ENCODE assay signal across 25 cellular contexts in the genomic region with DNA sequence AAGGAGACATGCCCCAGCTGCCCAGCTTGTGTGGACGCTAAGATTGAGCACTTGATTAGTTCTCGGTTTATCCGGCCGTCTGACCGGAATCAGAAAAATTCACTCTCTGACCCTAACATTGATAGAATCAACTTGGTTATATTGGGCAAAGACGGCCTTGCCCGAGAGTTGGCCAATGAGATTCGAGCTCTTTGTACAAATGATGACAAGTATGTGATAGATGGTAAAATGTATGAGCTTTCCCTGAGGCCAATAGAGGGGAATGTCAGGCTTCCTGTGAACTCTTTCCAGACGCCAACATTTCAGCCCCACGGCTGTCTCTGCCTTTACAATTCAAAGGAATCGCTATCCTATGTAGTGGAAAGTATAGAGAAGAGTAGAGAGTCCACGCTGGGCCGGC.
"Had no signal": no experiment of that assay in that cellular context is flagged by ENCODE, and none has a peak within 500 bp of the region (broad histone marks: within the 10 kb centered on the region; RNA-seq: fewer than 3 reads in every experiment).

No MANE protein-coding gene starts in this region.

- ATAC-seq: activated CD8-positive, alpha-beta T cell treated with anti-CD3 and anti-CD28 coated beads for 36 hours; activated naive CD4-positive, alpha-beta T cell treated with anti-CD3 and anti-CD28 coated beads, Interleukin-2, amount 50 U/mL, for 72 hours; activated naive CD8-positive, alpha-beta T cell treated with anti-CD3 and anti-CD28 coated beads, Interleukin-2, amount 50 U/mL, for 24 hours; T-cell had no signal

- H3K27ac ChIP-seq: ascending aorta, VCaP had no signal

- H3K27ac Mint-ChIP-seq: activated CD8-positive, alpha-beta T cell treated with anti-CD3 and anti-CD28 coated beads for 36 hours; activated naive CD4-positive, alpha-beta T cell treated with anti-CD3 and anti-CD28 coated beads, Interleukin-2, amount 50 U/mL, for 72 hours; activated naive CD8-positive, alpha-beta T cell treated with anti-CD3 and anti-CD28 coated beads, Interleukin-2, amount 50 U/mL, for 24 hours; activated T-cell treated with anti-CD3 and anti-CD28 coated beads, Interleukin-2, amount 50 U/mL, for 24 hours; activated T-helper 1 cell treated with anti-CD3 and anti-CD28 coated beads, Interleukin-12 subunit alpha, Interleukin-12 subunit beta, Interleukin-2, Interleukin-4 antibody, amounts not matched to agents 30 ng/mL and 10 ng/mL and 1 ng/mL, durations not matched to agents 14 hours and 24 hours and 36 hours; T-cell had no signal

- H3K4me3 Mint-ChIP-seq: activated CD8-positive, alpha-beta T cell treated with anti-CD3 and anti-CD28 coated beads for 36 hours; activated naive CD8-positive, alpha-beta T cell treated with anti-CD3 and anti-CD28 coated beads, Interleukin-2, amount 50 U/mL, for 24 hours; activated T-cell treated with anti-CD3 and anti-CD28 coated beads, Interleukin-2, amount 50 U/mL, for 24 hours; activated T-helper 1 cell treated with anti-CD3 and anti-CD28 coated beads, Interleukin-12 subunit alpha, Interleukin-12 subunit beta, Interleukin-2, Interleukin-4 antibody, amounts not matched to agents 30 ng/mL and 10 ng/mL and 1 ng/mL, durations not matched to agents 14 hours and 24 hours and 36 hours; T-cell had no signal

- H3K27me3 Mint-ChIP-seq: activated CD8-positive, alpha-beta T cell treated with anti-CD3 and anti-CD28 coated beads for 36 hours; activated naive CD8-positive, alpha-beta T cell treated with anti-CD3 and anti-CD28 coated beads, Interleukin-2, amount 50 U/mL, for 24 hours; activated T-cell treated with anti-CD3 and anti-CD28 coated beads, Interleukin-2, amount 50 U/mL, for 24 hours; T-cell had no signal

- H3K9me3 ChIP-seq: ascending aorta had no signal

- DNase-seq: activated CD4-positive, alpha-beta T cell treated with anti-CD3 and anti-CD28 coated beads for 4 hours; activated CD8-positive, alpha-beta T cell treated with anti-CD3 and anti-CD28 coated beads for 36 hours; activated effector memory CD4-positive, alpha-beta T cell treated with Interleukin-2 at 50 U/mL for 16 hours; activated naive CD4-positive, alpha-beta T cell; activated naive CD8-positive, alpha-beta T cell treated with anti-CD3 and anti-CD28 coated beads, Interleukin-2, amount 50 U/mL, for 24 hours; activated T-cell treated with anti-CD3 and anti-CD28 coated beads, Interleukin-2, amount 50 U/mL, for 24 hours; amniotic stem cell; caudate nucleus; IMR-90; Kasumi-1; KBM-7; NCI-H1105 treated with DMSO at 0.1 percent for 48 hours; NCI-H1436 treated with DMSO at 0.1 percent for 48 hours; NCI-H187 treated with DMSO at 0.1 percent for 48 hours; NCI-H2081 treated with DMSO at 0.1 percent for 48 hours; NCI-H446; NCI-H524; SIG-M5; T-cell; T-helper 2 cell; T1000 had no signal

- H3K27me3 ChIP-seq: ascending aorta had no signal

- H3K9me3 Mint-ChIP-seq: activated CD8-positive, alpha-beta T cell treated with anti-CD3 and anti-CD28 coated beads for 36 hours; activated naive CD4-positive, alpha-beta T cell treated with anti-CD3 and anti-CD28 coated beads, Interleukin-2, amount 50 U/mL, for 72 hours; activated naive CD8-positive, alpha-beta T cell treated with anti-CD3 and anti-CD28 coated beads, Interleukin-2, amount 50 U/mL, for 24 hours; activated T-cell treated with anti-CD3 and anti-CD28 coated beads, Interleukin-2, amount 50 U/mL, for 24 hours; activated T-helper 1 cell treated with anti-CD3 and anti-CD28 coated beads, Interleukin-12 subunit alpha, Interleukin-12 subunit beta, Interleukin-2, Interleukin-4 antibody, amounts not matched to agents 30 ng/mL and 10 ng/mL and 1 ng/mL, durations not matched to agents 14 hours and 24 hours and 36 hours; T-cell had no signal

- H3K4me3 ChIP-seq: ascending aorta had no signal
